In genomic region chr12:47360771-47361388, GRCh38 we compare ENCODE assay signal across 9 cellular contexts.
A peak's percentile ranks its signal among the peaks of the same experiment; 100 is the strongest.
DNase-seq lines count a peak whose midpoint lies in the region; ATAC-seq and TF ChIP-seq lines count a peak whose summit lies in the region.
"Had no signal": no experiment of that assay in that cellular context is flagged by ENCODE, and none has a peak within 500 bp of the region (broad histone marks: within the 10 kb centered on the region; RNA-seq: fewer than 3 reads in every experiment).

No MANE protein-coding gene starts in this region.

- no peak overlapping the region for H3K27ac Mint-ChIP-seq in chondrocyte (ENCODE audit: unreplicated experiment)

- peak; percentile 91 for DNase-seq in NCI-H345 treated with DMSO at 0.1 percent for 48 hours (lab: John Stamatoyannopoulos, UW; ENCODE audit: unreplicated experiment)
- no peak for DNase-seq in NCI-H345 (lab: John Stamatoyannopoulos, UW)
- DNase-seq in SKM-1 (lab: John Stamatoyannopoulos, UW; ENCODE audit: unreplicated experiment) = peak; percentile 22
- DNase-seq in effector CD8-positive, alpha-beta T cell (lab: John Stamatoyannopoulos, UW) = peak; percentile 27
- no peak for DNase-seq in chondrocyte (ENCODE audit: low spot score)

- H3K9me3 Mint-ChIP-seq in chondrocyte (ENCODE audit: low read depth) = no peaks in the 10 kb centered on the region

- H3K4me3 Mint-ChIP-seq in chondrocyte (ENCODE audit: unreplicated experiment) = no peak overlapping the region

- no peaks in the 10 kb centered on the region for H3K36me3 Mint-ChIP-seq in chondrocyte (ENCODE audit: low read depth)

- peak overlapping the region in 20 of 21 experiments; percentile 11 to 91 (median 72) for H3K27ac ChIP-seq in skin epidermis
- H3K27ac ChIP-seq: C4-2B had no signal

- no peaks in the 10 kb centered on the region for H3K27me3 Mint-ChIP-seq in chondrocyte (ENCODE audit: low read depth)

- peak; percentile 35 for ATAC-seq in HG02678 (IDR thresholded peaks at IDR 0.05; ENCODE audit: unreplicated experiment)
- ATAC-seq in HG03280 (IDR thresholded peaks at IDR 0.05; ENCODE audit: unreplicated experiment) = no peak

- no peaks in the 10 kb centered on the region for H3K4me1 Mint-ChIP-seq in chondrocyte (ENCODE audit: low read depth)

- peak overlapping the region in 2 of 7 experiments; percentile 2 to 17 for H3K4me3 ChIP-seq in skin epidermis

- TF ChIP-seq CTCF in chondrocyte (IDR thresholded peaks at IDR 0.05) = no peak

Comparison
In these comparisons a context has a peak if more than half of its experiments do, and no peak if none do; other contexts are left out.
1. DNase-seq: peak in NCI-H345 treated with DMSO at 0.1 percent for 48 hours (single experiment), SKM-1 (single experiment) and effector CD8-positive, alpha-beta T cell (single experiment); none in NCI-H345 (single experiment) and chondrocyte (single experiment).